ENCODE assay signal across 8 cellular contexts in genomic region chr1:235253219-235253640, GRCh38.
DNase-seq lines count a peak whose midpoint lies in the region; ATAC-seq and TF ChIP-seq lines count a peak whose summit lies in the region.

No MANE protein-coding gene starts in this region.

- H3K9me3 ChIP-seq in Caco-2 (no peaks in the 10 kb centered on the region), adipocyte (ENCODE audit: control insufficient read depth, low read length) (no peaks in the 10 kb centered on the region)

- DNase-seq in Caco-2 (peak; percentile 77 to 81), MV-4-11 (lab: John Stamatoyannopoulos, UW) (peak; percentile 70), adipocyte (ENCODE audit: low read depth) (peak; percentile 92), left ventricle myocardium superior (peak; percentile 34), sciatic nerve (ENCODE audit: low spot score) (no peak), mesenteric fat pad (ENCODE audit: low spot score) (no peak)

- CTCF ChIA-PET in Caco-2 (lab: Charles Lee): interaction anchor here (0.6 to 1.0 kb wide), 7 partner anchors 11 to 719 kb away, joined by 3 to 10 read pairs (median 4); partner anchors contain the start of genes ARID4B, GGPS1 and TBCE

- ATAC-seq in GM21717 (IDR thresholded peaks at IDR 0.05; ENCODE audit: unreplicated experiment) (peak; percentile 68), SK-N-SH treated with all-trans-retinoic acid at 6 μM for 48 hours (peak; percentile 100), left ventricle myocardium superior (peak; percentile 91), sciatic nerve (peak; percentile 95)

- POLR2A ChIA-PET in Caco-2 (lab: Charles Lee): no interaction called here

- no peaks in the 10 kb centered on the region for H3K9me3 Mint-ChIP-seq in Caco-2 (ENCODE audit: unreplicated experiment)

- no peak overlapping the region for H3K27ac Mint-ChIP-seq in Caco-2 (ENCODE audit: unreplicated experiment)

- H3K4me3 ChIP-seq in Caco-2 (ENCODE audit: low read depth, low read length) (no peak overlapping the region), adipocyte (ENCODE audit: low read length) (no peak overlapping the region)

- BruUV-seq in Caco-2 (replicated peaks; lab: Mats Ljungman, UMichigan): no TSS peak

- TF ChIP-seq CTCF in Caco-2 (IDR thresholded peaks at IDR 0.05; ENCODE audit: insufficient read depth in 1 of 2, low read depth in 1 of 2, low read length in 1 of 2, severe bottlenecking in 1 of 2, unreplicated experiment in 1 of 2): peak; percentile 84 to 92

- H3K36me3 ChIP-seq in Caco-2 (ENCODE audit: control insufficient read depth, insufficient read depth, low read length) (no peaks in the 10 kb centered on the region), adipocyte (ENCODE audit: control insufficient read depth, insufficient read depth, low read length, severe bottlenecking) (peaks cover 6% of the 10 kb centered on the region)

- H3K9ac ChIP-seq in adipocyte (ENCODE audit: low read length): no peak overlapping the region

- H3K4me1 Mint-ChIP-seq in Caco-2 (ENCODE audit: low read depth, unreplicated experiment): peaks cover 7% of the 10 kb centered on the region

- intact Hi-C loops in Caco-2 (cut with micrococcal nuclease; ENCODE audit: unreplicated experiment) (loop anchor here (1.0 kb wide), 2 partner anchors 75 to 162 kb away; partner anchors contain the start of genes ARID4B and GGPS1), left ventricle myocardium superior (cut with micrococcal nuclease) (loop anchor here (10.0 kb wide), 1 partner anchor 82 kb away; no protein-coding TSS in a partner anchor), sciatic nerve (cut with DNase I) (loop anchor here (5.0 kb wide), 2 partner anchors 164 to 1194 kb away; no protein-coding TSS in a partner anchor)

- H3K36me3 Mint-ChIP-seq in Caco-2 (ENCODE audit: insufficient read depth, unreplicated experiment): peaks cover 25% of the 10 kb centered on the region

- no peak overlapping the region for H3K4me3 Mint-ChIP-seq in Caco-2 (ENCODE audit: unreplicated experiment)

- H3K27me3 ChIP-seq in Caco-2 (replicated peaks; ENCODE audit: control insufficient read depth, insufficient read depth, low read length): no peaks in the 10 kb centered on the region
- H3K27me3 ChIP-seq in adipocyte (replicated peaks; ENCODE audit: control insufficient read depth, insufficient read depth, low read length): no peaks in the 10 kb centered on the region

- H3K27me3 Mint-ChIP-seq in Caco-2 (ENCODE audit: insufficient read depth, unreplicated experiment): no peaks in the 10 kb centered on the region

- H3K4me1 ChIP-seq in Caco-2 (no peaks in the 10 kb centered on the region), adipocyte (ENCODE audit: control insufficient read depth, insufficient read depth, low read length) (peaks cover 4% of the 10 kb centered on the region)

TF ChIP-seq in SK-N-SH treated with all-trans-retinoic acid at 6 μM for 48 hours, 23 proteins besides CTCF, POLR2A, EP300 and RAD21:
- TF ChIP-seq CREB5 (CRISPR knock-in tag; IDR thresholded peaks at IDR 0.05; ENCODE audit: low read depth) (no peak), TOX (CRISPR knock-in tag; IDR thresholded peaks at IDR 0.05; ENCODE audit: borderline replicate concordance) (no peak), BACH2 (CRISPR knock-in tag; IDR thresholded peaks at IDR 0.05; ENCODE audit: borderline replicate concordance) (no peak), SNAI2 (CRISPR knock-in tag; IDR thresholded peaks at IDR 0.05) (no peak), ZC3H10 (CRISPR knock-in tag; IDR thresholded peaks at IDR 0.05) (no peak), ZNF70 (CRISPR knock-in tag; IDR thresholded peaks at IDR 0.05) (no peak), CSDC2 (CRISPR knock-in tag; IDR thresholded peaks at IDR 0.05) (no peak), OSR1 (CRISPR knock-in tag; IDR thresholded peaks at IDR 0.05) (no peak), ARNTL (CRISPR knock-in tag; IDR thresholded peaks at IDR 0.05; ENCODE audit: borderline replicate concordance, low read depth) (no peak), RARB (CRISPR knock-in tag; IDR thresholded peaks at IDR 0.05) (no peak), ESRRG (CRISPR knock-in tag; IDR thresholded peaks at IDR 0.05) (no peak), TCF4 (CRISPR knock-in tag; IDR thresholded peaks at IDR 0.05; ENCODE audit: borderline replicate concordance) (no peak), PPARA (CRISPR knock-in tag; IDR thresholded peaks at IDR 0.05; ENCODE audit: borderline replicate concordance) (no peak)
- TF ChIP-seq, protein P1, sequence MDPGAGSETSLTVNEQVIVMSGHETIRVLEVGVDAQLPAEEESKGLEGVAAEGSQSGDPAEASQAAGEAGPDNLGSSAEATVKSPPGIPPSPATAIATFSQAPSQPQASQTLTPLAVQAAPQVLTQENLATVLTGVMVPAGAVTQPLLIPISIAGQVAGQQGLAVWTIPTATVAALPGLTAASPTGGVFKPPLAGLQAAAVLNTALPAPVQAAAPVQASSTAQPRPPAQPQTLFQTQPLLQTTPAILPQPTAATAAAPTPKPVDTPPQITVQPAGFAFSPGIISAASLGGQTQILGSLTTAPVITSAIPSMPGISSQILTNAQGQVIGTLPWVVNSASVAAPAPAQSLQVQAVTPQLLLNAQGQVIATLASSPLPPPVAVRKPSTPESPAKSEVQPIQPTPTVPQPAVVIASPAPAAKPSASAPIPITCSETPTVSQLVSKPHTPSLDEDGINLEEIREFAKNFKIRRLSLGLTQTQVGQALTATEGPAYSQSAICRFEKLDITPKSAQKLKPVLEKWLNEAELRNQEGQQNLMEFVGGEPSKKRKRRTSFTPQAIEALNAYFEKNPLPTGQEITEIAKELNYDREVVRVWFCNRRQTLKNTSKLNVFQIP (CRISPR knock-in tag; IDR thresholded peaks at IDR 0.05; ENCODE audit: borderline replicate concordance, low read depth): no peak
- TF ChIP-seq, protein P2, sequence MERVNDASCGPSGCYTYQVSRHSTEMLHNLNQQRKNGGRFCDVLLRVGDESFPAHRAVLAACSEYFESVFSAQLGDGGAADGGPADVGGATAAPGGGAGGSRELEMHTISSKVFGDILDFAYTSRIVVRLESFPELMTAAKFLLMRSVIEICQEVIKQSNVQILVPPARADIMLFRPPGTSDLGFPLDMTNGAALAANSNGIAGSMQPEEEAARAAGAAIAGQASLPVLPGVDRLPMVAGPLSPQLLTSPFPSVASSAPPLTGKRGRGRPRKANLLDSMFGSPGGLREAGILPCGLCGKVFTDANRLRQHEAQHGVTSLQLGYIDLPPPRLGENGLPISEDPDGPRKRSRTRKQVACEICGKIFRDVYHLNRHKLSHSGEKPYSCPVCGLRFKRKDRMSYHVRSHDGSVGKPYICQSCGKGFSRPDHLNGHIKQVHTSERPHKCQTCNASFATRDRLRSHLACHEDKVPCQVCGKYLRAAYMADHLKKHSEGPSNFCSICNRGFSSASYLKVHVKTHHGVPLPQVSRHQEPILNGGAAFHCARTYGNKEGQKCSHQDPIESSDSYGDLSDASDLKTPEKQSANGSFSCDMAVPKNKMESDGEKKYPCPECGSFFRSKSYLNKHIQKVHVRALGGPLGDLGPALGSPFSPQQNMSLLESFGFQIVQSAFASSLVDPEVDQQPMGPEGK (CRISPR knock-in tag; IDR thresholded peaks at IDR 0.05; ENCODE audit: borderline replicate concordance): no peak
TF ChIP-seq in SK-N-SH treated with all-trans-retinoic acid at 6 μM for 48 hours: peak in this region for 0.

Comparison
In these comparisons a context has a peak if more than half of its experiments do, and no peak if none do; other contexts are left out.
1. DNase-seq: peak in Caco-2 (2 of 2), MV-4-11 (single experiment), adipocyte (single experiment) and left ventricle myocardium superior (single experiment); none in sciatic nerve (single experiment) and mesenteric fat pad (single experiment).
2. Peak in every context shown above with its lines, with median percentiles within 50 percentile points of each other: ATAC-seq.